In genomic region chr14:49692191-49692757, GRCh38 we compare ENCODE assay signal across 8 cellular contexts. TPM values are rescaled to one million over a fixed set of nuclear protein-coding genes. Genes with fewer than 3 reads are reported as not detected.
A peak's percentile ranks its signal among the peaks of the same experiment; 100 is the strongest.
DNase-seq lines count a peak whose midpoint lies in the region; ATAC-seq and TF ChIP-seq lines count a peak whose summit lies in the region.

No MANE protein-coding gene starts in this region.

- H3K9me3 ChIP-seq in AG04450 (ENCODE audit: control insufficient read depth, insufficient read depth, low read length) (no peaks in the 10 kb centered on the region), IMR-90 (ENCODE audit: control insufficient read depth, insufficient read depth, low read length) (no peaks in the 10 kb centered on the region)

- H3K27ac Mint-ChIP-seq in natural killer cell treated with Interleukin-12 subunit alpha and Interleukin-12 subunit beta and Interleukin-15 and Interleukin-18, amount 100 ng/mL, for 72 hours: peak overlapping the region; percentile 70 to 85

- peak overlapping the region; percentile 65; the same call in 1 of the 2 replicates for H3K18ac ChIP-seq in IMR-90 (ENCODE audit: low read depth, low read length)

- no CpG with 5 or more reads among the region's 6 CpGs for WGBS in IMR-90 (ENCODE audit: extremely low coverage in 2 of 2, insufficient read length in 1 of 2), 2 experiments

- CTCF ChIA-PET in AG04450 (lab: Charles Lee) (interaction anchor here (0.6 to 1.1 kb wide), 4 partner anchors 9 to 231 kb away, joined by 3 to 4 read pairs (median 3); no protein-coding TSS in a partner anchor), IMR-90 (lab: Yijun Ruan, JAX) (interaction anchor here (0.5 kb wide), 1 partner anchor 9 kb away, joined by 5 read pairs; no protein-coding TSS in a partner anchor)

- intact Hi-C loops in IMR-90 (cut with micrococcal nuclease): loop anchor here (5.0 kb wide), 1 partner anchor 60 kb away; no protein-coding TSS in a partner anchor

- peak overlapping the region; percentile 83; the same call in 1 of the 2 replicates for H3K4me2 ChIP-seq in IMR-90 (ENCODE audit: low read depth, low read length)

- no peak for TF ChIP-seq CTCF in AG04450 (IDR thresholded peaks at IDR 0.05; ENCODE audit: low read depth, low read length)
- TF ChIP-seq CTCF in IMR-90 (conservative IDR thresholded peaks at IDR 0.05; ENCODE audit: low read depth, low read length): no peak
- no peak for TF ChIP-seq CTCF in coronary artery (IDR thresholded peaks at IDR 0.05)

- H3K14ac ChIP-seq in IMR-90 (replicated peaks; ENCODE audit: low read depth, low read length): peak overlapping the region; percentile 80

- peak overlapping the region; percentile 92 for H3K23ac ChIP-seq in IMR-90 (ENCODE audit: low read depth, low read length)

- H3K4me1 Mint-ChIP-seq in natural killer cell treated with Interleukin-12 subunit alpha and Interleukin-12 subunit beta and Interleukin-15 and Interleukin-18, amount 100 ng/mL, for 72 hours (ENCODE audit: low read depth in 2 of 2): peaks cover 19 to 29% of the 10 kb centered on the region in 2 donors

- peak overlapping the region; percentile 80 for H3K4me3 Mint-ChIP-seq in natural killer cell treated with Interleukin-12 subunit alpha and Interleukin-12 subunit beta and Interleukin-15 and Interleukin-18, amount 100 ng/mL, for 72 hours

- H3K4me3 ChIP-seq in AG04450 (ENCODE audit: low read depth, low read length) (peak overlapping the region; percentile 72), IMR-90 (ENCODE audit: insufficient read depth, low read depth, low read length) (peak overlapping the region; percentile 68; the same call in 1 of the 2 replicates), coronary artery (peak overlapping the region; percentile 85)

- no peaks in the 10 kb centered on the region for H3K9me3 Mint-ChIP-seq in natural killer cell treated with Interleukin-12 subunit alpha and Interleukin-12 subunit beta and Interleukin-15 and Interleukin-18, amount 100 ng/mL, for 72 hours

- H3K56ac ChIP-seq in IMR-90 (ENCODE audit: extremely low read depth, insufficient read depth, low read length): peak overlapping the region; percentile 69; the same call in 1 of the 2 replicates

- DNase-seq in AG04450 (ENCODE audit: low read depth, low spot score): no peak
- peak; percentile 8 for DNase-seq in IMR-90
- DNase-seq in coronary artery (ENCODE audit: low spot score): no peak
- no peak for DNase-seq in natural killer cell treated with Interleukin-12 subunit alpha and Interleukin-12 subunit beta and Interleukin-15 and Interleukin-18, amount 100 ng/mL, for 72 hours (ENCODE audit: low spot score)
- DNase-seq in effector CD4-positive, alpha-beta T cell: no peak
- DNase-seq in central memory CD4-positive, alpha-beta T cell: no peak

- in situ Hi-C loops in IMR-90 (cut with MboI; ENCODE audit: low sequenced_read_pairs): loop anchor here (5.0 kb wide), 1 partner anchor 75 kb away; the partner anchor contains the start of gene KLHDC2

- H4K20me1 ChIP-seq in IMR-90 (ENCODE audit: insufficient read depth, low read length): no peaks in the 10 kb centered on the region

- peak overlapping the region; percentile 90; the same call in 1 of the 2 replicates for H3K4ac ChIP-seq in IMR-90 (ENCODE audit: low read depth, low read length)

- TF ChIP-seq RAD21 in IMR-90 (IDR thresholded peaks at IDR 0.05; ENCODE audit: low read length): no peak

- no peak for TF ChIP-seq POLR2A in IMR-90 (IDR thresholded peaks at IDR 0.05; ENCODE audit: low read depth, low read length)

- dilution Hi-C loops in IMR-90 (cut with HindIII; ENCODE audit: low sequenced_read_pairs, unreplicated experiment): no loop called here

- no peak for ATAC-seq in IMR-90 (ENCODE audit: low read depth)
- ATAC-seq in natural killer cell treated with Interleukin-12 subunit alpha and Interleukin-12 subunit beta and Interleukin-15 and Interleukin-18, amount 100 ng/mL, for 72 hours: no peak
- no peak for ATAC-seq in HG02884 (IDR thresholded peaks at IDR 0.05; ENCODE audit: unreplicated experiment)
- no peak for ATAC-seq in GM21381 (IDR thresholded peaks at IDR 0.05; ENCODE audit: unreplicated experiment)

- H3K27me3 ChIP-seq in AG04450 (ENCODE audit: control insufficient read depth, insufficient read depth, low read length): no peaks in the 10 kb centered on the region
- no peaks in the 10 kb centered on the region for H3K27me3 ChIP-seq in IMR-90 (ENCODE audit: control insufficient read depth, insufficient read depth, low read length)

- H2BK15ac ChIP-seq in IMR-90 (ENCODE audit: low read depth, low read length): peak overlapping the region; percentile 49; the same call in 1 of the 3 replicates

- peak overlapping the region; percentile 65 for H2AFZ ChIP-seq in IMR-90 (replicated peaks; ENCODE audit: low read length, poor library complexity)

- peak overlapping the region; percentile 69; the same call in 1 of the 2 replicates for H3K9ac ChIP-seq in IMR-90 (ENCODE audit: low read depth, low read length)

- H4K91ac ChIP-seq in IMR-90 (ENCODE audit: insufficient read depth, low read depth, low read length): no peak overlapping the region

- peaks cover 11 to 24% of the 10 kb centered on the region in 2 experiments for H3K79me1 ChIP-seq in IMR-90 (ENCODE audit: low read depth in 1 of 2, low read length in 2 of 2)

- no TSS peak for BruUV-seq in IMR-90 (replicated peaks; lab: Mats Ljungman, UMichigan)

- H2BK20ac ChIP-seq in IMR-90 (ENCODE audit: low read depth, low read length): no peak overlapping the region

- peak overlapping the region; percentile 65 for H2BK5ac ChIP-seq in IMR-90 (ENCODE audit: low read depth, low read length, poor library complexity, severe bottlenecking)

- H3K36me3 Mint-ChIP-seq in natural killer cell treated with Interleukin-12 subunit alpha and Interleukin-12 subunit beta and Interleukin-15 and Interleukin-18, amount 100 ng/mL, for 72 hours: peaks cover 2% of the 10 kb centered on the region

- peak overlapping the region; percentile 78; the same call in 1 of the 2 replicates for H2BK120ac ChIP-seq in IMR-90 (ENCODE audit: low read depth, low read length)

- peak overlapping the region; percentile 43 to 82 for H4K8ac ChIP-seq in IMR-90 (ENCODE audit: low read depth in 2 of 2, low read length in 2 of 2)

- peak overlapping the region; percentile 82 for H3K27ac ChIP-seq in AG04450 (ENCODE audit: low read depth, low read length)
- peak overlapping the region; percentile 79; the same call in 1 of the 2 replicates for H3K27ac ChIP-seq in IMR-90 (ENCODE audit: insufficient read depth, low read length)
- H3K27ac ChIP-seq in coronary artery: peak overlapping the region; percentile 92 to 98

- no peaks in the 10 kb centered on the region for H3K27me3 Mint-ChIP-seq in natural killer cell treated with Interleukin-12 subunit alpha and Interleukin-12 subunit beta and Interleukin-15 and Interleukin-18, amount 100 ng/mL, for 72 hours

- no peaks in the 10 kb centered on the region for H3K36me3 ChIP-seq in IMR-90 (ENCODE audit: control insufficient read depth, insufficient read depth, low read length)

- peak overlapping the region; percentile 80; the same call in 1 of the 2 replicates for H4K5ac ChIP-seq in IMR-90 (ENCODE audit: low read depth, low read length)

- POLR2A ChIA-PET in AG04450 (lab: Yijun Ruan, JAX) (interaction anchor here (0.6 to 2.3 kb wide), 4 partner anchors 20 to 539 kb away, joined by 3 to 22 read pairs (median 5); partner anchors contain the start of genes KLHDC2 and SOS2), IMR-90 (lab: Charles Lee; ENCODE audit: unreplicated experiment) (no interaction called here)

- no peak overlapping the region for H2AK5ac ChIP-seq in IMR-90 (ENCODE audit: low read depth, low read length)

- H3K4me1 ChIP-seq in IMR-90 (ENCODE audit: control insufficient read depth, insufficient read depth, low read length): peaks cover 3% of the 10 kb centered on the region

- H3K9me1 ChIP-seq in IMR-90 (ENCODE audit: insufficient read depth, low read length): peaks cover 5% of the 10 kb centered on the region; the same call in 1 of the 2 replicates

- no peak overlapping the region for H2AK9ac ChIP-seq in IMR-90 (replicated peaks; ENCODE audit: low read depth, low read length, poor library complexity)

TF ChIP-seq in IMR-90, 13 proteins besides CTCF, POLR2A, EP300 and RAD21:
- TF ChIP-seq NFE2L2 (IDR thresholded peaks at IDR 0.05; ENCODE audit: low read depth, low read length): no peak
- TF ChIP-seq CEBPB (IDR thresholded peaks at IDR 0.05; ENCODE audit: low read depth, low read length): peak; percentile 44; the same call in 1 of the 2 replicates
TF ChIP-seq in IMR-90: peak in this region for 1.

RNA-seq across cellular contexts. Expression of gene KLHDC1, which starts 0.6 kb away (rescaled TPM):
- polyA plus RNA-seq in AG04450 (2011; rRNA removed) (0.63 and 1.2 TPM in 2 replicates), IMR-90 (2012; rRNA removed) (0.34 and 0.51 TPM in 2 replicates)
- 0.37 and 0.74 TPM in 2 replicates for polyA minus RNA-seq in AG04450 (2011; rRNA and poly(A)+ RNA removed)
- 0.90 and 1.9 TPM in 2 replicates for total RNA-seq in IMR-90 (2012; rRNA removed)
- 0.32 and 0.44 TPM in 2 replicates for polyA plus RNA-seq in IMR-90 (2012; cell fraction: cytosol; rRNA removed)
- polyA plus RNA-seq in IMR-90 (2012; cell fraction: nucleus; rRNA removed; ENCODE audit: low replicate concordance): 0.33 and 2.5 TPM in 2 replicates
- 1 to 10 TPM; 1.7 to 2.4 TPM for total RNA-seq in natural killer cell treated with Interleukin-12 subunit alpha and Interleukin-12 subunit beta and Interleukin-15 and Interleukin-18, amount 100 ng/mL, for 72 hours

RNA-seq across cellular contexts. Expression of gene POLE2, which starts 4.3 kb away (rescaled TPM):
- 4.4 and 5.8 TPM in 2 replicates for polyA plus RNA-seq in AG04450 (2011; rRNA removed)
- polyA minus RNA-seq in AG04450 (2011; rRNA and poly(A)+ RNA removed): 2.4 and 2.8 TPM in 2 replicates
- 12.2 and 18.1 TPM in 2 replicates for total RNA-seq in IMR-90 (2012; rRNA removed)
- polyA plus RNA-seq in IMR-90 (2012; rRNA removed): 10.3 and 12.3 TPM in 2 replicates
- 1.7 and 5.1 TPM in 2 replicates for polyA plus RNA-seq in IMR-90 (2012; cell fraction: cytosol; rRNA removed)
- 1.8 and 8.9 TPM in 2 replicates for polyA plus RNA-seq in IMR-90 (2012; cell fraction: nucleus; rRNA removed; ENCODE audit: low replicate concordance)
- 10 to 100 TPM; 19.5 to 30.5 TPM for total RNA-seq in natural killer cell treated with Interleukin-12 subunit alpha and Interleukin-12 subunit beta and Interleukin-15 and Interleukin-18, amount 100 ng/mL, for 72 hours

RNA-seq across cellular contexts. Expression of gene DNAAF2, which starts 57.2 kb away (rescaled TPM):
- polyA plus RNA-seq in AG04450 (2011; rRNA removed) (6.6 and 9.1 TPM in 2 replicates), IMR-90 (2012; rRNA removed) (4.7 and 4.9 TPM in 2 replicates)
- 1.7 and 3.0 TPM in 2 replicates for polyA minus RNA-seq in AG04450 (2011; rRNA and poly(A)+ RNA removed)
- 4.1 and 7.5 TPM in 2 replicates for total RNA-seq in IMR-90 (2012; rRNA removed)
- polyA plus RNA-seq in IMR-90 (2012; cell fraction: cytosol; rRNA removed): 5.0 and 5.1 TPM in 2 replicates
- polyA plus RNA-seq in IMR-90 (2012; cell fraction: nucleus; rRNA removed; ENCODE audit: low replicate concordance): 2.1 and 3.5 TPM in 2 replicates
- total RNA-seq in natural killer cell treated with Interleukin-12 subunit alpha and Interleukin-12 subunit beta and Interleukin-15 and Interleukin-18, amount 100 ng/mL, for 72 hours: 10 to 100 TPM in 1 of 2 donors, 1 to 10 TPM in 1; 6.2 to 11.9 TPM
